24 cellular contexts compared by ENCODE assay signal in the genomic region with DNA sequence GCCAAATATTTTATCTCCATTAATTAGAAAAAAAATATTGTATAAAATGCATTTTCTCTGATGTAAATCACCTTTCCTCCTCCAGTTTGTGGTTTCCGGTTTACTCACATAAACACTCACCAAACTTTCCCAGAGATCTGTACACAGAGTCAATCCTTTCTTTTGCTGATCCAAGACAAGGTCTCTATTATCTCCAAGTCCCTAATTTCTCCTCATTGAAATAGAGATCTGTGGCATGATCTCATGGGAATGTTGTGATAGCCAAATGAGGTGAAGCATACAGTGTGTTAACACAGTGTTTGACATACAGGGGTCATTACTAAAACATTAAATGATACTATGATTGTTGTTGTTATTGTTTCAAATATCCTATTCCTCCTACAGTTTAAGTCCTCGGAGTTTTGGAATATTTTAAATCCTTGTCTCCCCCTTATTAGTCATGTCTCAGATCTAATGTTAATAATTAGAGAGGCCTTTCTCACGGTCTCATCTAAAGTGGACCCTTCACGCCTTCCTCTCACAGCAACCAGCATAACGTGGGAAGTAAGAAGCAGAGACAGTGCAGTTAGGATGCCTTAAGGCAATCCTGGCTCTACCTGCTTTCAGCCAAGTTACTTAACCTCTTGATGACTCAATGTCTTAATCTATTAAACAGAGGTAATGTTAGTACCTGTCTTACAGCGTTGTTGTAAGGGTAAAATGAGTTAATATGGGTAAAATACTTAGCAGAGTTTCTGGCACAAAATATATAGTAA.
"Had no signal": no experiment of that assay in that cellular context is flagged by ENCODE, and none has a peak within 500 bp of the region (broad histone marks: within the 10 kb centered on the region; RNA-seq: fewer than 3 reads in every experiment).

No MANE protein-coding gene starts in this region.

- H3K36me3 Mint-ChIP-seq: activated naive CD8-positive, alpha-beta T cell; natural killer cell treated with Interleukin-12 subunit alpha and Interleukin-12 subunit beta and Interleukin-15 and Interleukin-18, amount 100 ng/mL, for 72 hours; T-cell had no signal

- H3K4me3 Mint-ChIP-seq: activated naive CD8-positive, alpha-beta T cell; activated T-cell treated with anti-CD3 and anti-CD28 coated beads, Interleukin-2, amount 50 U/mL, for 4 hours; central memory CD8-positive, alpha-beta T cell; natural killer cell treated with Interleukin-12 subunit alpha and Interleukin-12 subunit beta and Interleukin-15 and Interleukin-18, amount 100 ng/mL, for 72 hours; T-cell; T-helper 2 cell treated with Interferon-gamma antibody and Interleukin-4, amounts not matched to agents 5 μg/mL and 100 μg/mL, for 36 hours had no signal

- H3K4me1 ChIP-seq: adrenal gland, heart left ventricle, left ventricle myocardium inferior, pancreas, psoas muscle, upper lobe of left lung had no signal

- H3K9me3 Mint-ChIP-seq: activated T-cell treated with anti-CD3 and anti-CD28 coated beads, Interleukin-2, amount 50 U/mL, for 4 hours; activated T-helper 2 cell treated with anti-CD3 and anti-CD28 coated beads, Interferon-gamma antibody, Interleukin-2, Interleukin-4, amounts not matched to agents 10 μg/mL and 5 μg/mL and 100 μg/mL, durations not matched to agents 14 hours and 24 hours and 36 hours; natural killer cell treated with Interleukin-12 subunit alpha and Interleukin-12 subunit beta and Interleukin-15 and Interleukin-18, amount 100 ng/mL, for 72 hours had no signal

- ATAC-seq: activated T-cell treated with anti-CD3 and anti-CD28 coated beads, Interleukin-2, amount 50 U/mL, for 4 hours; heart left ventricle; natural killer cell treated with Interleukin-12 subunit alpha and Interleukin-12 subunit beta and Interleukin-15 and Interleukin-18, amount 100 ng/mL, for 72 hours; pancreas; psoas muscle; right cardiac atrium; T-cell had no signal

- H3K27me3 Mint-ChIP-seq: activated naive CD8-positive, alpha-beta T cell; central memory CD8-positive, alpha-beta T cell; natural killer cell treated with Interleukin-12 subunit alpha and Interleukin-12 subunit beta and Interleukin-15 and Interleukin-18, amount 100 ng/mL, for 72 hours; T-cell had no signal

- H3K27me3 ChIP-seq: adrenal gland, ascending aorta, brain microvascular endothelial cell, heart left ventricle, neutrophil, pancreas, upper lobe of left lung had no signal

- H3K36me3 ChIP-seq: adrenal gland, ascending aorta, brain microvascular endothelial cell, heart left ventricle, left ventricle myocardium inferior, neutrophil, pancreas, upper lobe of left lung, WERI-Rb-1 had no signal

- H3K4me3 ChIP-seq: adrenal gland, ascending aorta, heart left ventricle, left ventricle myocardium inferior, pancreas, psoas muscle, upper lobe of left lung had no signal

- H3K4me1 Mint-ChIP-seq: central memory CD8-positive, alpha-beta T cell; T-cell had no signal

- H3K27ac ChIP-seq: adrenal gland, ascending aorta, brain microvascular endothelial cell, heart left ventricle, left ventricle myocardium inferior, neutrophil, pancreas, psoas muscle, upper lobe of left lung, WERI-Rb-1 had no signal

- H3K9me3 ChIP-seq: adrenal gland, ascending aorta, heart left ventricle, neutrophil, pancreas, psoas muscle, upper lobe of left lung had no signal

- DNase-seq: activated CD4-positive, alpha-beta T cell treated with anti-CD3 and anti-CD28 coated beads, Interleukin-2, amount 50 U/mL, for 4 hours; activated CD8-positive, alpha-beta memory T cell treated with anti-CD3 and anti-CD28 coated beads, Interleukin-2, amount 50 U/mL, for 48 hours; activated naive CD4-positive, alpha-beta T cell; activated T-cell treated with anti-CD3 and anti-CD28 coated beads, Interleukin-2, amount 50 U/mL, for 4 hours; adrenal gland; brain microvascular endothelial cell; effector memory CD4-positive, alpha-beta T cell; heart left ventricle; left ventricle myocardium inferior; pancreas; psoas muscle; right cardiac atrium; stimulated activated CD4-positive, alpha-beta T cell treated with anti-CD3 and anti-CD28 coated beads, Interleukin-4, amount 100 ng/mL, for 24 hours; stimulated activated naive CD4-positive, alpha-beta T cell treated with Interleukin-2 at 50 U/mL for 16 hours; T-cell; upper lobe of left lung; WERI-Rb-1 had no signal

- H3K27ac Mint-ChIP-seq: activated naive CD8-positive, alpha-beta T cell; activated T-helper 2 cell treated with anti-CD3 and anti-CD28 coated beads, Interferon-gamma antibody, Interleukin-2, Interleukin-4, amounts not matched to agents 10 μg/mL and 5 μg/mL and 100 μg/mL, durations not matched to agents 14 hours and 24 hours and 36 hours; natural killer cell treated with Interleukin-12 subunit alpha and Interleukin-12 subunit beta and Interleukin-15 and Interleukin-18, amount 100 ng/mL, for 72 hours; T-cell; T-helper 2 cell treated with Interferon-gamma antibody and Interleukin-4, amounts not matched to agents 5 μg/mL and 100 μg/mL, for 36 hours had no signal
